23 cellular contexts compared by ENCODE assay signal in the genomic region with DNA sequence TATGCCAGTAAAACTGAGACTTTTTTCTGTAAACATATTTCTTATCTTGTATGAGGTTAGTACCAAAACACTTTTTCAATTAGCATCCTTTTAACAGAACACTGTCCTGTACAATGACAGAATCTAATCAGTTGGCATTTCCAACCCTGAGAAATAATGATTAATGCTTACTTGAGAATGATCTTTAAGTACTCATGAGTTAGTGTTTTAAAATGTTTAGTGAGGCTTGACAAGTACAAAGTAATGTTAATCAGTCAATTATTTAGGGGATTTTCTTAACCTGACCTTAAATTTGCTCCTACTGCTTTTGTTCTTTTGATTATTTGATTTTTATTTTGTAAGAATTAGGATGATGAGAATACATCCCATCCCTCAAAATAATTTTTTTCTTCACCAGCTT.
"Had no signal": no experiment of that assay in that cellular context is flagged by ENCODE, and none has a peak within 500 bp of the region (broad histone marks: within the 10 kb centered on the region; RNA-seq: fewer than 3 reads in every experiment).

No MANE protein-coding gene starts in this region.

- H3K4me1 Mint-ChIP-seq: activated CD4-positive, alpha-beta memory T cell treated with anti-CD3 and anti-CD28 coated beads, Interleukin-2, amount 10 ng/mL, durations not matched to agents 7 days and 5 days; activated naive CD8-positive, alpha-beta T cell treated with anti-CD3 and anti-CD28 coated beads, Interleukin-2, amount 10 ng/mL, durations not matched to agents 7 days and 5 days; T-helper 17 cell had no signal

- H3K27ac Mint-ChIP-seq: activated CD4-positive, alpha-beta memory T cell treated with anti-CD3 and anti-CD28 coated beads, Interleukin-2, amount 10 ng/mL, durations not matched to agents 7 days and 5 days; activated naive CD8-positive, alpha-beta T cell treated with anti-CD3 and anti-CD28 coated beads, Interleukin-2, amount 10 ng/mL, durations not matched to agents 7 days and 5 days; T-helper 17 cell had no signal

- ATAC-seq: Panc1, T-helper 17 cell had no signal

- H3K27me3 Mint-ChIP-seq: activated CD4-positive, alpha-beta memory T cell treated with anti-CD3 and anti-CD28 coated beads, Interleukin-2, amount 10 ng/mL, durations not matched to agents 7 days and 5 days; activated naive CD8-positive, alpha-beta T cell treated with anti-CD3 and anti-CD28 coated beads, Interleukin-2, amount 10 ng/mL, durations not matched to agents 7 days and 5 days; T-helper 17 cell had no signal

- FAIRE-seq: TTC549 had no signal

- H3K9me3 Mint-ChIP-seq: activated CD4-positive, alpha-beta memory T cell treated with anti-CD3 and anti-CD28 coated beads, Interleukin-2, amount 10 ng/mL, durations not matched to agents 7 days and 5 days; activated naive CD8-positive, alpha-beta T cell treated with anti-CD3 and anti-CD28 coated beads, Interleukin-2, amount 10 ng/mL, durations not matched to agents 7 days and 5 days had no signal

- DNase-seq: activated CD4-positive, alpha-beta memory T cell treated with anti-CD3 and anti-CD28 coated beads, Interleukin-2, amount 10 ng/mL, durations not matched to agents 7 days and 5 days; activated CD4-positive, alpha-beta T cell treated with anti-CD3 and anti-CD28 coated beads, Interleukin-2, amount 50 U/mL, for 1 hour; activated CD4-positive, CD25-positive, alpha-beta regulatory T cell; activated CD8-positive, alpha-beta memory T cell treated with anti-CD3 and anti-CD28 coated beads, Interleukin-2, amount 50 U/mL, for 4 hours; activated naive CD4-positive, alpha-beta T cell treated with anti-CD3 and anti-CD28 coated beads, Interleukin-2, amount 50 U/mL, for 16 hours; activated naive CD8-positive, alpha-beta T cell treated with anti-CD3 and anti-CD28 coated beads, Interleukin-2, amount 10 ng/mL, durations not matched to agents 7 days and 5 days; adrenal gland; anterior cingulate cortex; KBM-7; NCI-H1048; NCI-H146; NCI-H187 treated with DMSO at 0.1 percent for 48 hours; NCI-H2171 treated with DMSO at 0.1 percent for 48 hours; NCI-H226; NCI-H69; NK-92 treated with Interleukin-12 subunit alpha and Interleukin-12 subunit beta, amount 100 ng/mL, for 24 hours; OCI-M1; Right ventricle myocardium superior; SJCRH30; T-helper 17 cell; T-helper 9 cell had no signal

- H3K4me3 Mint-ChIP-seq: activated CD4-positive, alpha-beta memory T cell treated with anti-CD3 and anti-CD28 coated beads, Interleukin-2, amount 10 ng/mL, durations not matched to agents 7 days and 5 days; activated naive CD8-positive, alpha-beta T cell treated with anti-CD3 and anti-CD28 coated beads, Interleukin-2, amount 10 ng/mL, durations not matched to agents 7 days and 5 days; T-helper 17 cell had no signal
